Comparison of ENCODE assay signal across 15 cellular contexts in the genomic region with DNA sequence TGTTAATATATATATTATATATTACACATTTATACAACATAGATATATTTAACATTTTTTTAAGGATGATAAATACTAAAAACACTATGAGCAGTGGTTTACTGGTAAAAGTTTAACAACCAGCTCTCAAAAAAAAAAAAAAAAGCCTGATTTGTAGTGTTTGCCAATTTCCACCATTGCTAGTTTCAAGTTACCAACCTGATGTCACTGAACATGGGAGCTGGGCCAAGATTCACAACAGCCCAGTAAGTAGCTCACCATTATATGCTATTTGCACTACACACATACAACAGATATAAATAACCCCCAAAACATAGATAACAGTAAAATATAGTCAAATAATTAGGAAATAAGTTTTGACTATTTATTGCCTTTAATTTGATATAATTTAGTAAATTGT. TPM values are rescaled to one million over a fixed set of nuclear protein-coding genes. Genes with fewer than 3 reads are reported as not detected.
DNase-seq lines count a peak whose midpoint lies in the region; ATAC-seq, FAIRE-seq and TF ChIP-seq lines count a peak whose summit lies in the region.
"Had no signal": no experiment of that assay in that cellular context is flagged by ENCODE, and none has a peak within 500 bp of the region (broad histone marks: within the 10 kb centered on the region; RNA-seq: fewer than 3 reads in every experiment).

No MANE protein-coding gene starts in this region.

- no peak overlapping the region for H2BK20ac ChIP-seq in H9 (ENCODE audit: low read depth, low read length, poor library complexity, severe bottlenecking)

- TF ChIP-seq POLR2A in spleen (IDR thresholded peaks at IDR 0.05), result no peak

- H3K79me1 ChIP-seq in H9 (ENCODE audit: insufficient read depth, low read depth, low read length, poor library complexity, severe bottlenecking), result no peaks in the 10 kb centered on the region

- H4K20me1 ChIP-seq in H9 (ENCODE audit: control insufficient read depth, insufficient read depth, insufficient read length), result no peaks in the 10 kb centered on the region

- no peaks in the 10 kb centered on the region for H3K36me3 ChIP-seq in RWPE2 (ENCODE audit: low read depth)
- H3K36me3 ChIP-seq in spleen, result no peaks in the 10 kb centered on the region

- H3K14ac ChIP-seq in H9 (ENCODE audit: insufficient read depth, low read length), result no peak overlapping the region

- H4K5ac ChIP-seq in H9 (ENCODE audit: insufficient read length, low read depth, low read length), result no peak overlapping the region

- no peak overlapping the region for H2BK5ac ChIP-seq in H9 (ENCODE audit: insufficient read length, low read length)

- no peak overlapping the region for H3K9ac ChIP-seq in H9 (ENCODE audit: extremely low read depth, insufficient read length, low read length)

- no peaks in the 10 kb centered on the region for H3K79me2 ChIP-seq in H9 (ENCODE audit: insufficient read depth, low read length)

- no peak overlapping the region for H3K4me2 ChIP-seq in H9 (ENCODE audit: insufficient read depth, insufficient read length, low read length)

- no peak overlapping the region for H3K18ac ChIP-seq in H9 (ENCODE audit: insufficient read length, low read depth, low read length)

- H3K27ac ChIP-seq in RWPE2 (ENCODE audit: poor library complexity, severe bottlenecking), result no peak overlapping the region
- H3K27ac ChIP-seq in spleen, result no peak overlapping the region
- no peak overlapping the region for H3K27ac ChIP-seq in H9 (ENCODE audit: insufficient read length, low read depth, low read length)

- ATAC-seq in RWPE2 (ENCODE audit: low read depth), result peak; percentile 38; the same call in 1 of the 3 replicates
- ATAC-seq in HG03520 (IDR thresholded peaks at IDR 0.05; ENCODE audit: unreplicated experiment), result no peak
- ATAC-seq in GM21825 (IDR thresholded peaks at IDR 0.05; ENCODE audit: unreplicated experiment), result no peak
- ATAC-seq: K562 had no signal

- no peaks in the 10 kb centered on the region for H3K4me1 ChIP-seq in RWPE2 (ENCODE audit: insufficient read depth, poor library complexity, severe bottlenecking)
- no peaks in the 10 kb centered on the region for H3K4me1 ChIP-seq in spleen
- peaks cover 6% of the 10 kb centered on the region; the same call in 1 of the 2 replicates for H3K4me1 ChIP-seq in H9 (ENCODE audit: insufficient read depth, low read length)

- H2AFZ ChIP-seq in H9 (ENCODE audit: low read length), result no peak overlapping the region

- no peak overlapping the region for H2BK120ac ChIP-seq in H9 (ENCODE audit: low read depth, low read length, poor library complexity, severe bottlenecking)

- DNase-seq in EH (ENCODE audit: low read depth), result peak; percentile 21
- peak; percentile 80 to 93 for DNase-seq in NCI-H2081 (lab: John Stamatoyannopoulos, UW)
- DNase-seq in RWPE2 (ENCODE audit: low spot score), result no peak
- no peak for DNase-seq in spleen
- no peak for DNase-seq in H9
- DNase-seq: activated CD4-positive, alpha-beta memory T cell treated with anti-CD3 and anti-CD28 coated beads for 36 hours; activated gamma-delta T cell treated with Interleukin-2 at 50 U/mL for 16 hours; C1 segment of cervical spinal cord had no signal

- FAIRE-seq in islet of Langerhans (lab: Jason Lieb, UNC), result peak; percentile 75
- FAIRE-seq: frontal cortex, H1, K562 had no signal

- H3K4ac ChIP-seq in H9 (ENCODE audit: low read depth, low read length), result no peak overlapping the region

- H2AK5ac ChIP-seq in H9 (ENCODE audit: insufficient read length, low read length), result no peak overlapping the region

- H3K27me3 ChIP-seq in RWPE2 (ENCODE audit: insufficient read depth, poor library complexity, severe bottlenecking) (no peaks in the 10 kb centered on the region), spleen (replicated peaks in 1 of 7) (no peaks in the 10 kb centered on the region), H9 (ENCODE audit: insufficient read depth, low read length) (no peaks in the 10 kb centered on the region)

- H3K56ac ChIP-seq in H9 (ENCODE audit: insufficient read length, low read depth, low read length), result no peak overlapping the region

- H4K91ac ChIP-seq in H9 (ENCODE audit: insufficient read length, low read depth, low read length), result no peak overlapping the region

- no peak overlapping the region for H4K8ac ChIP-seq in H9 (replicated peaks; ENCODE audit: insufficient read length, low read depth, low read length)

- H3K9me3 ChIP-seq in RWPE2 (ENCODE audit: severe bottlenecking), result no peaks in the 10 kb centered on the region
- H3K9me3 ChIP-seq in spleen, result no peaks in the 10 kb centered on the region
- no peaks in the 10 kb centered on the region for H3K9me3 ChIP-seq in H9 (ENCODE audit: control insufficient read depth, low read depth, low read length)

- no peaks in the 10 kb centered on the region for H3K23me2 ChIP-seq in H9 (ENCODE audit: insufficient read length, low read depth, low read length, poor library complexity, severe bottlenecking)

- TF ChIP-seq CTCF in RWPE2 (IDR thresholded peaks at IDR 0.05; ENCODE audit: poor library complexity, severe bottlenecking) (no peak), spleen (IDR thresholded peaks at IDR 0.05 in 8 of 11, conservative IDR thresholded peaks at IDR 0.05 in 3 of 11) (no peak), H9 (conservative IDR thresholded peaks at IDR 0.05) (no peak)

- H3K4me1 Mint-ChIP-seq in H9, result peaks cover 8 to 9% of the 10 kb centered on the region in 2 experiments

- H2BK12ac ChIP-seq in H9 (ENCODE audit: insufficient read length, low read depth, low read length), result no peak overlapping the region

- H2BK15ac ChIP-seq in H9 (ENCODE audit: low read depth, low read length), result no peak overlapping the region

- no peaks in the 10 kb centered on the region for H3K36me3 Mint-ChIP-seq in H9 (ENCODE audit: insufficient read depth in 1 of 3, low read depth in 3 of 3)
- H3K36me3 Mint-ChIP-seq: activated CD4-positive, alpha-beta memory T cell treated with anti-CD3 and anti-CD28 coated beads for 36 hours had no signal

- H3K27ac Mint-ChIP-seq in H9, result no peak overlapping the region
- H3K27ac Mint-ChIP-seq: activated CD4-positive, alpha-beta memory T cell treated with anti-CD3 and anti-CD28 coated beads for 36 hours; T-helper 1 cell treated with Interleukin-12 subunit alpha and Interleukin-12 subunit beta and Interleukin-4 antibody, amounts not matched to agents 30 μg/mL and 1 μg/mL, for 36 hours had no signal

- H3K27me3 Mint-ChIP-seq in H9 (ENCODE audit: low read depth), result no peaks in the 10 kb centered on the region; the same call in 1 of the 2 replicates

- H3T11ph ChIP-seq in H9 (ENCODE audit: low read length), result no peak overlapping the region

- no peak overlapping the region for H3K23ac ChIP-seq in H9 (ENCODE audit: insufficient read length, low read depth, low read length)

- intact Hi-C loops in spleen (cut with DNase I; ENCODE audit: low total_unique reads), result no loop called here

- H3K4me3 Mint-ChIP-seq in H9, result no peak overlapping the region
- H3K4me3 Mint-ChIP-seq: activated CD4-positive, alpha-beta memory T cell treated with anti-CD3 and anti-CD28 coated beads for 36 hours; T-helper 1 cell treated with Interleukin-12 subunit alpha and Interleukin-12 subunit beta and Interleukin-4 antibody, amounts not matched to agents 30 μg/mL and 1 μg/mL, for 36 hours had no signal

- H3K4me3 ChIP-seq in RWPE2 (ENCODE audit: severe bottlenecking) (no peak overlapping the region), spleen (no peak overlapping the region)
- H3K4me3 ChIP-seq: K562 had no signal

- H3K9me3 Mint-ChIP-seq in H9, result 0 out of 5 replicates have a peak, but pooled peaks cover 0 to 3% of the 10 kb centered on the region in 2 experiments
- H3K9me3 Mint-ChIP-seq: activated CD4-positive, alpha-beta memory T cell treated with anti-CD3 and anti-CD28 coated beads for 36 hours; T-helper 1 cell treated with Interleukin-12 subunit alpha and Interleukin-12 subunit beta and Interleukin-4 antibody, amounts not matched to agents 30 μg/mL and 1 μg/mL, for 36 hours had no signal

RNA-seq across cellular contexts. Expression of a gene that starts 28.9 kb away (rescaled TPM):
- total RNA-seq in spleen, result 10 to 100 TPM; 33.7 to 41.3 (median 39.0) TPM
- 1 to 10 TPM; 6.1 to 9.8 (median 9.6) TPM for polyA plus RNA-seq in spleen
- total RNA-seq in H9 (2021), result 83.5 and 87.3 TPM in 2 replicates

Comparison
In these comparisons a context has a peak if more than half of its experiments do, and no peak if none do; other contexts are left out.
1. DNase-seq: peak in EH (single experiment) and NCI-H2081 (2 of 2); none in RWPE2 (single experiment), spleen (single experiment) and H9 (single experiment).